In the genomic region with DNA sequence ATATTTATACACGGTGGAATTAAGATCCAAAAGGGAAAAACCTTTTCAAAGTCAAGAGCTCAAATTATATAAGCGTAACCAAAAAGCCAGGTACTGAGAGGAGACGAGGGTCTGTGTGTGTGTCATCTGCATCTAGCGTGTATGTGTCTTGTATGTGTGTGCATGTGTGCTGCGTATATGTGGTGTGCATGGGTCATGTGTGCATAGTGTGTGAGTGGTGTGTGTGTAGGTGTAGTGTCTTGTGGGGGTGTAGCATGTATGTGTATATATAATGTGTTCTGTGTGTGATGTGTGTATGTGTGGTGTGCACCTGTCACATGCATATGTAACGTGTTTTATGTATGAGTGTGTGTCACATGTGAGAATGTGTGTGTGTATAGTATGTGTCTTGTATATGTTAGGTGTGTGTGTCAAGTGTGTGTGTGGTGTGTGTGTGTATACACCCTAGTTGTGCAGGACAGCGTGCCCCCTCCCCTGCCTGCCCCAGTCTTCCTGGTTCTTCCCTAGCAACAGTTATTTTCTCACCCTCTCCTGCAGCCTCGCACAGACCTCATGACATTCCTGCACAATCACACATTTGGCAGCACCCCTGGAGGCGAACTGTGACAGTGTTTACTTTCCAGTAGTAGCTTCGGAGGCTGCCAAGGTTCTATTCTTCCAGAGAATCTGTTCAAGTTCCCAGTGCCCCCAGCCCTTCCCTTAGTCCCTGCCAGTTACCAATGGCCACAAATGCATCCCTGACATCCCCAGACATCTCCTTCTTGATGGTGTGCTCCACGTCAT, we compare ENCODE assay signal across 11 cellular contexts. TPM values are rescaled to one million over a fixed set of nuclear protein-coding genes. Genes with fewer than 3 reads are reported as not detected.
DNase-seq lines count a peak whose midpoint lies in the region; ATAC-seq and TF ChIP-seq lines count a peak whose summit lies in the region.
"Had no signal": no experiment of that assay in that cellular context is flagged by ENCODE, and none has a peak within 500 bp of the region (broad histone marks: within the 10 kb centered on the region; RNA-seq: fewer than 3 reads in every experiment).

No MANE protein-coding gene starts in this region.

- no peaks in the 10 kb centered on the region for H3K4me1 Mint-ChIP-seq in activated CD4-positive, alpha-beta memory T cell treated with anti-CD3 and anti-CD28 coated beads for 36 hours (ENCODE audit: low read depth)
- H3K4me1 Mint-ChIP-seq in activated CD4-positive, alpha-beta memory T cell treated with anti-CD3 and anti-CD28 coated beads, Interleukin-2, amount 10 ng/mL, durations not matched to agents 7 days and 5 days = no peaks in the 10 kb centered on the region

- no peak overlapping the region for H3K4me3 Mint-ChIP-seq in activated CD4-positive, alpha-beta memory T cell treated with anti-CD3 and anti-CD28 coated beads for 36 hours
- H3K4me3 Mint-ChIP-seq in activated CD4-positive, alpha-beta memory T cell treated with anti-CD3 and anti-CD28 coated beads, Interleukin-2, amount 10 ng/mL, durations not matched to agents 7 days and 5 days = no peak overlapping the region
- H3K4me3 Mint-ChIP-seq: memory B cell had no signal

- POLR2A ChIA-PET in activated CD4-positive, alpha-beta memory T cell treated with anti-CD3 and anti-CD28 coated beads for 36 hours (lab: Charles Lee) = interaction anchor here (1.1 to 1.3 kb wide), 2 partner anchors 9 to 11 kb away, joined by 3 to 4 read pairs; no protein-coding TSS in a partner anchor
- POLR2A ChIA-PET in activated CD4-positive, alpha-beta memory T cell treated with anti-CD3 and anti-CD28 coated beads, Interleukin-2, amount 10 ng/mL, durations not matched to agents 7 days and 5 days (lab: Charles Lee) = interaction anchor here (1.4 kb wide), 1 partner anchor 28 kb away, joined by 3 read pairs; a partner anchor contains a TSS

- intact Hi-C loops in activated CD4-positive, alpha-beta memory T cell treated with anti-CD3 and anti-CD28 coated beads for 36 hours (cut with micrococcal nuclease) = no loop called here
- intact Hi-C loops in upper lobe of right lung (cut with DNase I) = no loop called here

- H3K27ac Mint-ChIP-seq in activated CD4-positive, alpha-beta memory T cell treated with anti-CD3 and anti-CD28 coated beads for 36 hours = peak overlapping the region; percentile 8
- H3K27ac Mint-ChIP-seq in activated CD4-positive, alpha-beta memory T cell treated with anti-CD3 and anti-CD28 coated beads, Interleukin-2, amount 10 ng/mL, durations not matched to agents 7 days and 5 days = no peak overlapping the region
- H3K27ac Mint-ChIP-seq: memory B cell had no signal

- H3K4me1 ChIP-seq in upper lobe of right lung = peaks cover 9% of the 10 kb centered on the region

- no peaks in the 10 kb centered on the region for H3K27me3 Mint-ChIP-seq in activated CD4-positive, alpha-beta memory T cell treated with anti-CD3 and anti-CD28 coated beads for 36 hours
- no peaks in the 10 kb centered on the region for H3K27me3 Mint-ChIP-seq in activated CD4-positive, alpha-beta memory T cell treated with anti-CD3 and anti-CD28 coated beads, Interleukin-2, amount 10 ng/mL, durations not matched to agents 7 days and 5 days
- H3K27me3 Mint-ChIP-seq: memory B cell had no signal

- peak overlapping the region; percentile 32 for H3K27ac ChIP-seq in upper lobe of right lung

- H3K27me3 ChIP-seq in upper lobe of right lung = no peaks in the 10 kb centered on the region

- DNase-seq in activated CD4-positive, alpha-beta memory T cell treated with anti-CD3 and anti-CD28 coated beads for 36 hours = no peak
- DNase-seq in activated CD4-positive, alpha-beta memory T cell treated with anti-CD3 and anti-CD28 coated beads, Interleukin-2, amount 10 ng/mL, durations not matched to agents 7 days and 5 days = no peak
- DNase-seq in epithelial cell of esophagus (ENCODE audit: low read depth) (peak; percentile 53), lung microvascular endothelial cell (ENCODE audit: low read depth in 2 of 2) (peak; percentile 18 to 80), upper lobe of right lung (no peak), NCI-H446 (lab: John Stamatoyannopoulos, UW) (no peak)
- DNase-seq: NCI-H2107; stimulated activated CD4-positive, alpha-beta T cell treated with anti-CD3 and anti-CD28 coated beads, Interleukin-15, amount 100 ng/mL, for 24 hours had no signal

- no peaks in the 10 kb centered on the region for H3K9me3 ChIP-seq in upper lobe of right lung

- H3K4me3 ChIP-seq in epithelial cell of esophagus (ENCODE audit: low read length) (no peak overlapping the region), upper lobe of right lung (no peak overlapping the region)

- H3K36me3 ChIP-seq in upper lobe of right lung = peaks cover 76% of the 10 kb centered on the region

- H3K9me3 Mint-ChIP-seq in activated CD4-positive, alpha-beta memory T cell treated with anti-CD3 and anti-CD28 coated beads for 36 hours = no peaks in the 10 kb centered on the region
- no peaks in the 10 kb centered on the region for H3K9me3 Mint-ChIP-seq in activated CD4-positive, alpha-beta memory T cell treated with anti-CD3 and anti-CD28 coated beads, Interleukin-2, amount 10 ng/mL, durations not matched to agents 7 days and 5 days
- H3K9me3 Mint-ChIP-seq: memory B cell had no signal

- ATAC-seq in upper lobe of right lung (peak; percentile 76), HG03175 (IDR thresholded peaks at IDR 0.05; ENCODE audit: unreplicated experiment) (no peak), GM18861 (IDR thresholded peaks at IDR 0.05; ENCODE audit: unreplicated experiment) (no peak)

- peak; percentile 36 for TF ChIP-seq CTCF in epithelial cell of esophagus (IDR thresholded peaks at IDR 0.05; ENCODE audit: insufficient read depth, low read depth, low read length, missing control alignments)
- TF ChIP-seq CTCF in upper lobe of right lung (IDR thresholded peaks at IDR 0.05) = no peak

- peaks cover 62% of the 10 kb centered on the region for H3K36me3 Mint-ChIP-seq in activated CD4-positive, alpha-beta memory T cell treated with anti-CD3 and anti-CD28 coated beads for 36 hours
- peaks cover 82% of the 10 kb centered on the region for H3K36me3 Mint-ChIP-seq in activated CD4-positive, alpha-beta memory T cell treated with anti-CD3 and anti-CD28 coated beads, Interleukin-2, amount 10 ng/mL, durations not matched to agents 7 days and 5 days (ENCODE audit: low read depth)

- CTCF ChIA-PET in activated CD4-positive, alpha-beta memory T cell treated with anti-CD3 and anti-CD28 coated beads for 36 hours (lab: Charles Lee) = interaction anchor here (1.4 to 12.3 kb wide), 3 partner anchors 8 to 57 kb away, joined by 4 to 382 read pairs (median 31); no protein-coding TSS in a partner anchor
- CTCF ChIA-PET in activated CD4-positive, alpha-beta memory T cell treated with anti-CD3 and anti-CD28 coated beads, Interleukin-2, amount 10 ng/mL, durations not matched to agents 7 days and 5 days (lab: Charles Lee) = interaction anchor here (1.6 kb wide), 1 partner anchor 56 kb away, joined by 3 read pairs; no protein-coding TSS in a partner anchor

RNA-seq across cellular contexts. Expression of a gene that starts 27.1 kb away (rescaled TPM):
- total RNA-seq in activated CD4-positive, alpha-beta memory T cell treated with anti-CD3 and anti-CD28 coated beads for 36 hours = 100 to 1,000 TPM; 388 to 401 TPM
- 100 to 1,000 TPM; 188 to 201 TPM for total RNA-seq in activated CD4-positive, alpha-beta memory T cell treated with anti-CD3 and anti-CD28 coated beads, Interleukin-2, amount 10 ng/mL, durations not matched to agents 7 days and 5 days
- total RNA-seq in lung microvascular endothelial cell (60.8 and 77.6 TPM in 2 replicates), upper lobe of right lung (120 TPM)

RNA-seq across cellular contexts. Expression of a gene that starts 49.6 kb away (rescaled TPM):
- total RNA-seq in activated CD4-positive, alpha-beta memory T cell treated with anti-CD3 and anti-CD28 coated beads for 36 hours = 100 to 1,000 TPM; 430 to 443 TPM
- total RNA-seq in activated CD4-positive, alpha-beta memory T cell treated with anti-CD3 and anti-CD28 coated beads, Interleukin-2, amount 10 ng/mL, durations not matched to agents 7 days and 5 days = 100 to 1,000 TPM; 603 to 606 TPM
- total RNA-seq in lung microvascular endothelial cell = 38.9 and 60.1 TPM in 2 replicates
- 143 TPM for total RNA-seq in upper lobe of right lung

Comparison
In these comparisons a context has a peak if more than half of its experiments do, and no peak if none do; other contexts are left out.
1. DNase-seq: peak in epithelial cell of esophagus (single experiment) and lung microvascular endothelial cell (2 of 2); none in activated CD4-positive, alpha-beta memory T cell treated with anti-CD3 and anti-CD28 coated beads for 36 hours (single experiment), activated CD4-positive, alpha-beta memory T cell treated with anti-CD3 and anti-CD28 coated beads, Interleukin-2, amount 10 ng/mL, durations not matched to agents 7 days and 5 days (single experiment), upper lobe of right lung (single experiment) and NCI-H446 (0 of 2).